Comparison of ENCODE assay signal across 11 cellular contexts in genomic region chr7:30474893-30475292, GRCh38. TPM values are rescaled to one million over a fixed set of nuclear protein-coding genes. Genes with fewer than 3 reads are reported as not detected.
DNase-seq lines count a peak whose midpoint lies in the region; ATAC-seq and TF ChIP-seq lines count a peak whose summit lies in the region.
"Had no signal": no experiment of that assay in that cellular context is flagged by ENCODE, and none has a peak within 500 bp of the region (broad histone marks: within the 10 kb centered on the region; RNA-seq: fewer than 3 reads in every experiment).

No MANE protein-coding gene starts in this region.

- no peak overlapping the region for H3K4me3 ChIP-seq in astrocyte of the spinal cord (ENCODE audit: low read depth, low read length)
- H3K4me3 ChIP-seq in right atrium auricular region: no peak overlapping the region

- H3K4me1 ChIP-seq in right atrium auricular region: peaks cover 0 to 90% of the 10 kb centered on the region in 2 donors

- peak; percentile 74 for DNase-seq in GM04504 (ENCODE audit: low read depth)
- peak; percentile 43 for DNase-seq in astrocyte of the spinal cord (ENCODE audit: low read depth, low spot score)
- DNase-seq in right atrium auricular region (ENCODE audit: low spot score): peak; percentile 65
- peak; percentile 99 for DNase-seq in stromal cell of bone marrow (ENCODE audit: low read depth)
- no peak for DNase-seq in NCI-H1048 (lab: John Stamatoyannopoulos, UW)
- DNase-seq: NCI-H2227 treated with DMSO at 0.1 percent for 48 hours; stimulated activated naive CD4-positive, alpha-beta T cell treated with Interleukin-2 at 50 U/mL for 16 hours; T-helper 9 cell had no signal

- in situ Hi-C loops in astrocyte of the spinal cord (cut with HindIII; ENCODE audit: low sequenced_read_pairs): no loop called here

- no peak for TF ChIP-seq CTCF in astrocyte of the spinal cord (IDR thresholded peaks at IDR 0.05; ENCODE audit: low read depth, low read length)
- no peak for TF ChIP-seq CTCF in right atrium auricular region (IDR thresholded peaks at IDR 0.05)

- ATAC-seq in HG02938 (IDR thresholded peaks at IDR 0.05; ENCODE audit: unreplicated experiment) (no peak), HG03280 (IDR thresholded peaks at IDR 0.05; ENCODE audit: unreplicated experiment) (no peak), GM18909 (IDR thresholded peaks at IDR 0.05; ENCODE audit: poor library complexity, unreplicated experiment) (no peak)

- H3K9me3 ChIP-seq in right atrium auricular region: no peaks in the 10 kb centered on the region

- no peaks in the 10 kb centered on the region for H3K36me3 ChIP-seq in right atrium auricular region

- H3K27me3 ChIP-seq in right atrium auricular region: no peaks in the 10 kb centered on the region

- H3K27ac ChIP-seq in right atrium auricular region: peak overlapping the region; percentile 95 to 97

RNA-seq across cellular contexts. Expression of gene NOD1, which starts 3.7 kb away (rescaled TPM):
- total RNA-seq in right atrium auricular region: 10 to 100 TPM in 1 of 2 donors, 1 to 10 TPM in 1; 9.0 to 11.2 TPM

RNA-seq across cellular contexts. Expression of gene GGCT, which starts 29.7 kb away (rescaled TPM):
- 10 to 100 TPM; 15.1 to 27.6 TPM for total RNA-seq in right atrium auricular region
